In genomic region chr9:126424511-126424910, GRCh38 we compare ENCODE assay signal across 23 cellular contexts.
A peak's percentile ranks its signal among the peaks of the same experiment; 100 is the strongest.
DNase-seq lines count a peak whose midpoint lies in the region; ATAC-seq and TF ChIP-seq lines count a peak whose summit lies in the region.
"Had no signal": no experiment of that assay in that cellular context is flagged by ENCODE, and none has a peak within 500 bp of the region (broad histone marks: within the 10 kb centered on the region; RNA-seq: fewer than 3 reads in every experiment).

No MANE protein-coding gene starts in this region.

- no peaks in the 10 kb centered on the region for H3K36me3 ChIP-seq in neutrophil
- no peaks in the 10 kb centered on the region for H3K36me3 ChIP-seq in effector memory CD4-positive, alpha-beta T cell (ENCODE audit: control insufficient read depth, insufficient read depth, low read length)
- peaks cover 7 to 51% (median 37%) of the 10 kb centered on the region in 4 donors for H3K36me3 ChIP-seq in stomach
- H3K36me3 ChIP-seq: BE2C had no signal

- H3K36me3 Mint-ChIP-seq in activated CD8-positive, alpha-beta memory T cell treated with anti-CD3 and anti-CD28 coated beads, Interleukin-2, amount 10 ng/mL, durations not matched to agents 7 days and 5 days: peaks cover 26% of the 10 kb centered on the region
- peaks cover 3% of the 10 kb centered on the region for H3K36me3 Mint-ChIP-seq in effector memory CD8-positive, alpha-beta T cell (ENCODE audit: insufficient read depth)

- H3K9me3 ChIP-seq in neutrophil (no peaks in the 10 kb centered on the region), stomach (no peaks in the 10 kb centered on the region)
- no peaks in the 10 kb centered on the region for H3K9me3 ChIP-seq in effector memory CD4-positive, alpha-beta T cell (ENCODE audit: control insufficient read depth, low read length)
- H3K9me3 ChIP-seq: BE2C, Peyer's patch had no signal

- intact Hi-C loops in sciatic nerve (cut with DNase I) (no loop called here), stomach (cut with DNase I; ENCODE audit: low total_unique reads) (no loop called here)

- ATAC-seq in activated CD8-positive, alpha-beta memory T cell treated with anti-CD3 and anti-CD28 coated beads, Interleukin-2, amount 10 ng/mL, durations not matched to agents 7 days and 5 days: no peak
- no peak for ATAC-seq in effector memory CD8-positive, alpha-beta T cell (replicated peaks)
- ATAC-seq in sciatic nerve: no peak
- ATAC-seq: GM23338 had no signal

- H3K27me3 Mint-ChIP-seq in activated CD8-positive, alpha-beta memory T cell treated with anti-CD3 and anti-CD28 coated beads, Interleukin-2, amount 10 ng/mL, durations not matched to agents 7 days and 5 days: no peaks in the 10 kb centered on the region
- no peaks in the 10 kb centered on the region for H3K27me3 Mint-ChIP-seq in effector memory CD8-positive, alpha-beta T cell

- H3K4me1 ChIP-seq in neutrophil (ENCODE audit: control insufficient read depth in 1 of 2, insufficient read depth in 1 of 2, low read depth in 1 of 2, low read length in 1 of 2) (peaks cover 83 to 88% of the 10 kb centered on the region in 2 experiments), stomach (peaks cover 0 to 14% (median 7%) of the 10 kb centered on the region in 4 donors)
- H3K4me1 ChIP-seq in effector memory CD4-positive, alpha-beta T cell (ENCODE audit: control insufficient read depth, insufficient read depth, low read length, poor library complexity, severe bottlenecking): peaks cover 11% of the 10 kb centered on the region
- H3K4me1 ChIP-seq: Peyer's patch had no signal

- no peaks in the 10 kb centered on the region for H3K9me3 Mint-ChIP-seq in activated CD8-positive, alpha-beta memory T cell treated with anti-CD3 and anti-CD28 coated beads, Interleukin-2, amount 10 ng/mL, durations not matched to agents 7 days and 5 days (ENCODE audit: low read depth)
- no peaks in the 10 kb centered on the region for H3K9me3 Mint-ChIP-seq in effector memory CD8-positive, alpha-beta T cell
- H3K9me3 Mint-ChIP-seq: GM23338, H9 had no signal

- peak; percentile 32 for DNase-seq in activated CD8-positive, alpha-beta memory T cell treated with anti-CD3 and anti-CD28 coated beads, Interleukin-2, amount 50 U/mL, for 48 hours
- DNase-seq in activated CD8-positive, alpha-beta memory T cell treated with anti-CD3 and anti-CD28 coated beads, Interleukin-2, amount 10 ng/mL, durations not matched to agents 7 days and 5 days: no peak
- no peak for DNase-seq in effector memory CD8-positive, alpha-beta T cell
- DNase-seq in ureter (ENCODE audit: low spot score): peak; percentile 23
- no peak for DNase-seq in sciatic nerve (ENCODE audit: low spot score)
- no peak for DNase-seq in effector memory CD4-positive, alpha-beta T cell
- DNase-seq in stomach: no peak
- DNase-seq: 8988T, ACHN, BE2C, DMS53, H9, KBM-7, NCI-H1105 treated with DMSO at 0.1 percent for 48 hours, NCI-H146, NCI-H1930, NCI-H526, Peyer's patch, SIG-M5 had no signal

- H3K27ac ChIP-seq in neutrophil: peak overlapping the region; percentile 81
- H3K27ac ChIP-seq in effector memory CD4-positive, alpha-beta T cell (ENCODE audit: insufficient read depth, low read length, poor library complexity, severe bottlenecking): no peak overlapping the region
- no peak overlapping the region for H3K27ac ChIP-seq in stomach
- H3K27ac ChIP-seq: Peyer's patch, SK-N-MC had no signal

- 88 to 95% (median 93%) methylated on average over 8 of the region's 8 CpGs for WGBS in stomach, 5 donors

- peaks cover 9% of the 10 kb centered on the region for H3K4me1 Mint-ChIP-seq in activated CD8-positive, alpha-beta memory T cell treated with anti-CD3 and anti-CD28 coated beads, Interleukin-2, amount 10 ng/mL, durations not matched to agents 7 days and 5 days
- peaks cover 6 to 21% of the 10 kb centered on the region in 2 donors for H3K4me1 Mint-ChIP-seq in effector memory CD8-positive, alpha-beta T cell (ENCODE audit: low read depth in 2 of 2)

- H3K27me3 ChIP-seq in neutrophil (no peaks in the 10 kb centered on the region), stomach (no peaks in the 10 kb centered on the region)
- no peaks in the 10 kb centered on the region for H3K27me3 ChIP-seq in effector memory CD4-positive, alpha-beta T cell (replicated peaks; ENCODE audit: control insufficient read depth, insufficient read depth, low read length, poor library complexity, severe bottlenecking)
- H3K27me3 ChIP-seq: BE2C, Peyer's patch had no signal

- no peak overlapping the region for H3K4me3 Mint-ChIP-seq in activated CD8-positive, alpha-beta memory T cell treated with anti-CD3 and anti-CD28 coated beads, Interleukin-2, amount 10 ng/mL, durations not matched to agents 7 days and 5 days
- no peak overlapping the region for H3K4me3 Mint-ChIP-seq in effector memory CD8-positive, alpha-beta T cell
- H3K4me3 Mint-ChIP-seq: CD14-positive monocyte, GM23338, H9 had no signal

- CTCF ChIA-PET in activated CD8-positive, alpha-beta memory T cell treated with anti-CD3 and anti-CD28 coated beads, Interleukin-2, amount 10 ng/mL, durations not matched to agents 7 days and 5 days (lab: Charles Lee): no interaction called here

- TF ChIP-seq CTCF in neutrophil (IDR thresholded peaks at IDR 0.05) (no peak), stomach (IDR thresholded peaks at IDR 0.05) (no peak)

- TF ChIP-seq EP300 in stomach (IDR thresholded peaks at IDR 0.05): no peak

- H3K27ac Mint-ChIP-seq in activated CD8-positive, alpha-beta memory T cell treated with anti-CD3 and anti-CD28 coated beads, Interleukin-2, amount 10 ng/mL, durations not matched to agents 7 days and 5 days: no peak overlapping the region
- peak overlapping the region; percentile 50 to 78 for H3K27ac Mint-ChIP-seq in effector memory CD8-positive, alpha-beta T cell
- H3K27ac Mint-ChIP-seq: CD14-positive monocyte, GM23338, H9 had no signal

- H3K4me3 ChIP-seq in neutrophil (ENCODE audit: low read depth in 1 of 2, low read length in 1 of 2): no peak overlapping the region
- no peak overlapping the region for H3K4me3 ChIP-seq in effector memory CD4-positive, alpha-beta T cell (ENCODE audit: insufficient read depth, low read depth, low read length, poor library complexity, severe bottlenecking)
- no peak overlapping the region for H3K4me3 ChIP-seq in stomach
- H3K4me3 ChIP-seq: GM23338, Peyer's patch, SK-N-MC had no signal

- TF ChIP-seq POLR2A in stomach (IDR thresholded peaks at IDR 0.05): no peak

Comparison
In these comparisons a context has a peak if more than half of its experiments do, and no peak if none do; other contexts are left out.
1. DNase-seq: peak in activated CD8-positive, alpha-beta memory T cell treated with anti-CD3 and anti-CD28 coated beads, Interleukin-2, amount 50 U/mL, for 48 hours (single experiment) and ureter (single experiment); none in activated CD8-positive, alpha-beta memory T cell treated with anti-CD3 and anti-CD28 coated beads, Interleukin-2, amount 10 ng/mL, durations not matched to agents 7 days and 5 days (single experiment), effector memory CD8-positive, alpha-beta T cell (0 of 3), sciatic nerve (single experiment), effector memory CD4-positive, alpha-beta T cell (0 of 3) and stomach (single experiment).